5 cellular contexts compared by ENCODE assay signal in the genomic region with DNA sequence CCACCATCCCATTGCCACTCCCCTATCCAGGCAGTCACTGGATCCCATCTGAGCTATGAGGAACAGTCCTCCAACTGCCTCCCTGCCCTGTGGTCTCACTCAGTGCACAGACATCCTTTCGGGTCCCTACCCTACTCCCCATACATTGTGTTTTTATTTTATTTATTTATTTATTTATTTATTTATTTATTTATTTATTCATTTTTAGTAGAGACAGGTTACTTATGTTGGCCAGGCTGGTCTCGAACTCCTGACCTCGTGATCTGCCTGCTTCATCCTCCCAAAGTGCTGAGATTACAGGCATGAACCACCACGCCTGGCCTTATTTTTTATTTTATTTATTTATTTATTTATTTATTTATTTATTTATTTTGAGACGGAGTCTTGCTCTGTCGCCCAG.
A peak's percentile ranks its signal among the peaks of the same experiment; 100 is the strongest.
DNase-seq lines count a peak whose midpoint lies in the region; ATAC-seq and TF ChIP-seq lines count a peak whose summit lies in the region.
"Not testable (repeated sequence)": the region's sequence is repeated elsewhere in the genome, so short reads cannot be mapped to it uniquely, and the experiment has no call there.

No MANE protein-coding gene starts in this region.

- not testable (repeated sequence) for ATAC-seq in heart left ventricle, gastrocnemius medialis

- not testable (repeated sequence) for H3K4me1 ChIP-seq in HEK293 (ENCODE audit: control insufficient read depth, insufficient read depth, low read length); gastrocnemius medialis
- peaks cover 0 to 57% (median 27%) of the 10 kb centered on the region in 12 donors for H3K4me1 ChIP-seq in heart left ventricle
- peaks cover 59% of the 10 kb centered on the region for H3K4me1 ChIP-seq in left ventricle myocardium inferior

- TF ChIP-seq CTCF in HEK293 (tag by site-specific recombination; IDR thresholded peaks at IDR 0.05); heart left ventricle (IDR thresholded peaks at IDR 0.05); left ventricle myocardium inferior (IDR thresholded peaks at IDR 0.05; ENCODE audit: borderline replicate concordance); gastrocnemius medialis (IDR thresholded peaks at IDR 0.05 in 4 of 5, conservative IDR thresholded peaks at IDR 0.05 in 1 of 5): not testable (repeated sequence)

- not testable (repeated sequence) for H3K36me3 ChIP-seq in HEK293 (ENCODE audit: control insufficient read depth in 2 of 2, insufficient read depth in 1 of 2, low read length in 2 of 2); heart left ventricle; left ventricle myocardium inferior; gastrocnemius medialis

- WGBS in heart left ventricle, 4 donors = 93 to 97% (median 96%) methylated on average over 6 of the region's 6 CpGs

- H3K27ac ChIP-seq in HEK293 (ENCODE audit: extremely low read depth, low read depth, low read length) = not testable (repeated sequence)
- peak overlapping the region in 9 of 12 donors; percentile 53 to 90 (median 78) for H3K27ac ChIP-seq in heart left ventricle
- H3K27ac ChIP-seq in left ventricle myocardium inferior (replicated peaks) = peak overlapping the region; percentile 81
- peak overlapping the region in 3 of 4 donors; percentile 45 to 52 (median 46) for H3K27ac ChIP-seq in gastrocnemius medialis

- in situ Hi-C loops in gastrocnemius medialis (cut with MboI; ENCODE audit: low sequenced_read_pairs in 4 of 4) = not testable (repeated sequence)

- intact Hi-C loops in heart left ventricle (cut with DNase I); left ventricle myocardium inferior (cut with micrococcal nuclease); gastrocnemius medialis (cut with DNase I; ENCODE audit: low total_unique reads): not testable (repeated sequence)

- H3K4me3 ChIP-seq in HEK293 (ENCODE audit: low read depth, low read length); heart left ventricle; left ventricle myocardium inferior; gastrocnemius medialis: not testable (repeated sequence)

- POLR2A ChIA-PET in HEK293 (lab: Yijun Ruan, JAX) = not testable (repeated sequence)

- not testable (repeated sequence) for H3K9me3 ChIP-seq in HEK293 (ENCODE audit: control insufficient read depth, insufficient read depth, low read depth, low read length); heart left ventricle; left ventricle myocardium inferior (replicated peaks); gastrocnemius medialis

- CTCF ChIA-PET in HEK293 (lab: Yijun Ruan, JAX) = not testable (repeated sequence)

- not testable (repeated sequence) for H3K27me3 ChIP-seq in heart left ventricle; left ventricle myocardium inferior (ENCODE audit: low read depth); gastrocnemius medialis

- not testable (repeated sequence) for TF ChIP-seq POLR2A in heart left ventricle (IDR thresholded peaks at IDR 0.05); gastrocnemius medialis (IDR thresholded peaks at IDR 0.05)

- DNase-seq in heart left ventricle, left ventricle myocardium inferior, gastrocnemius medialis: not testable (repeated sequence)
- peak; percentile 14 for DNase-seq in mesenteric fat pad (ENCODE audit: low spot score)

TF ChIP-seq in HEK293, 187 proteins besides CTCF, POLR2A, EP300 and RAD21 (continues in another document):
- TF ChIP-seq, protein P1, sequence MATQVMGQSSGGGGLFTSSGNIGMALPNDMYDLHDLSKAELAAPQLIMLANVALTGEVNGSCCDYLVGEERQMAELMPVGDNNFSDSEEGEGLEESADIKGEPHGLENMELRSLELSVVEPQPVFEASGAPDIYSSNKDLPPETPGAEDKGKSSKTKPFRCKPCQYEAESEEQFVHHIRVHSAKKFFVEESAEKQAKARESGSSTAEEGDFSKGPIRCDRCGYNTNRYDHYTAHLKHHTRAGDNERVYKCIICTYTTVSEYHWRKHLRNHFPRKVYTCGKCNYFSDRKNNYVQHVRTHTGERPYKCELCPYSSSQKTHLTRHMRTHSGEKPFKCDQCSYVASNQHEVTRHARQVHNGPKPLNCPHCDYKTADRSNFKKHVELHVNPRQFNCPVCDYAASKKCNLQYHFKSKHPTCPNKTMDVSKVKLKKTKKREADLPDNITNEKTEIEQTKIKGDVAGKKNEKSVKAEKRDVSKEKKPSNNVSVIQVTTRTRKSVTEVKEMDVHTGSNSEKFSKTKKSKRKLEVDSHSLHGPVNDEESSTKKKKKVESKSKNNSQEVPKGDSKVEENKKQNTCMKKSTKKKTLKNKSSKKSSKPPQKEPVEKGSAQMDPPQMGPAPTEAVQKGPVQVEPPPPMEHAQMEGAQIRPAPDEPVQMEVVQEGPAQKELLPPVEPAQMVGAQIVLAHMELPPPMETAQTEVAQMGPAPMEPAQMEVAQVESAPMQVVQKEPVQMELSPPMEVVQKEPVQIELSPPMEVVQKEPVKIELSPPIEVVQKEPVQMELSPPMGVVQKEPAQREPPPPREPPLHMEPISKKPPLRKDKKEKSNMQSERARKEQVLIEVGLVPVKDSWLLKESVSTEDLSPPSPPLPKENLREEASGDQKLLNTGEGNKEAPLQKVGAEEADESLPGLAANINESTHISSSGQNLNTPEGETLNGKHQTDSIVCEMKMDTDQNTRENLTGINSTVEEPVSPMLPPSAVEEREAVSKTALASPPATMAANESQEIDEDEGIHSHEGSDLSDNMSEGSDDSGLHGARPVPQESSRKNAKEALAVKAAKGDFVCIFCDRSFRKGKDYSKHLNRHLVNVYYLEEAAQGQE (tag by site-specific recombination; IDR thresholded peaks at IDR 0.05) = peak; percentile 57; the same call in 1 of the 2 replicates
- TF ChIP-seq ZNF580 (tag by site-specific recombination; IDR thresholded peaks at IDR 0.05) = 0 out of 2 replicates have a peak, but pooled peaks have one; percentile 22
- TF ChIP-seq, protein P2, sequence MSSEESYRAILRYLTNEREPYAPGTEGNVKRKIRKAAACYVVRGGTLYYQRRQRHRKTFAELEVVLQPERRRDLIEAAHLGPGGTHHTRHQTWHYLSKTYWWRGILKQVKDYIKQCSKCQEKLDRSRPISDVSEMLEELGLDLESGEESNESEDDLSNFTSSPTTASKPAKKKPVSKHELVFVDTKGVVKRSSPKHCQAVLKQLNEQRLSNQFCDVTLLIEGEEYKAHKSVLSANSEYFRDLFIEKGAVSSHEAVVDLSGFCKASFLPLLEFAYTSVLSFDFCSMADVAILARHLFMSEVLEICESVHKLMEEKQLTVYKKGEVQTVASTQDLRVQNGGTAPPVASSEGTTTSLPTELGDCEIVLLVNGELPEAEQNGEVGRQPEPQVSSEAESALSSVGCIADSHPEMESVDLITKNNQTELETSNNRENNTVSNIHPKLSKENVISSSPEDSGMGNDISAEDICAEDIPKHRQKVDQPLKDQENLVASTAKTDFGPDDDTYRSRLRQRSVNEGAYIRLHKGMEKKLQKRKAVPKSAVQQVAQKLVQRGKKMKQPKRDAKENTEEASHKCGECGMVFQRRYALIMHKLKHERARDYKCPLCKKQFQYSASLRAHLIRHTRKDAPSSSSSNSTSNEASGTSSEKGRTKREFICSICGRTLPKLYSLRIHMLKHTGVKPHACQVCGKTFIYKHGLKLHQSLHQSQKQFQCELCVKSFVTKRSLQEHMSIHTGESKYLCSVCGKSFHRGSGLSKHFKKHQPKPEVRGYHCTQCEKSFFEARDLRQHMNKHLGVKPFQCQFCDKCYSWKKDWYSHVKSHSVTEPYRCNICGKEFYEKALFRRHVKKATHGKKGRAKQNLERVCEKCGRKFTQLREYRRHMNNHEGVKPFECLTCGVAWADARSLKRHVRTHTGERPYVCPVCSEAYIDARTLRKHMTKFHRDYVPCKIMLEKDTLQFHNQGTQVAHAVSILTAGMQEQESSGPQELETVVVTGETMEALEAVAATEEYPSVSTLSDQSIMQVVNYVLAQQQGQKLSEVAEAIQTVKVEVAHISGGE (tag by site-specific recombination; conservative IDR thresholded peaks at IDR 0.05; ENCODE audit: low read depth) = peak; percentile 71
- TF ChIP-seq ZNF138 (tag by site-specific recombination; IDR thresholded peaks at IDR 0.05; ENCODE audit: borderline replicate concordance) = 0 out of 2 replicates have a peak, but pooled peaks have one; percentile 21
- peak; percentile 44; the same call in 1 of the 2 replicates for TF ChIP-seq ZNF623 (tag by site-specific recombination; IDR thresholded peaks at IDR 0.05)
